Comparison of ENCODE assay signal across 13 cellular contexts in the genomic region with DNA sequence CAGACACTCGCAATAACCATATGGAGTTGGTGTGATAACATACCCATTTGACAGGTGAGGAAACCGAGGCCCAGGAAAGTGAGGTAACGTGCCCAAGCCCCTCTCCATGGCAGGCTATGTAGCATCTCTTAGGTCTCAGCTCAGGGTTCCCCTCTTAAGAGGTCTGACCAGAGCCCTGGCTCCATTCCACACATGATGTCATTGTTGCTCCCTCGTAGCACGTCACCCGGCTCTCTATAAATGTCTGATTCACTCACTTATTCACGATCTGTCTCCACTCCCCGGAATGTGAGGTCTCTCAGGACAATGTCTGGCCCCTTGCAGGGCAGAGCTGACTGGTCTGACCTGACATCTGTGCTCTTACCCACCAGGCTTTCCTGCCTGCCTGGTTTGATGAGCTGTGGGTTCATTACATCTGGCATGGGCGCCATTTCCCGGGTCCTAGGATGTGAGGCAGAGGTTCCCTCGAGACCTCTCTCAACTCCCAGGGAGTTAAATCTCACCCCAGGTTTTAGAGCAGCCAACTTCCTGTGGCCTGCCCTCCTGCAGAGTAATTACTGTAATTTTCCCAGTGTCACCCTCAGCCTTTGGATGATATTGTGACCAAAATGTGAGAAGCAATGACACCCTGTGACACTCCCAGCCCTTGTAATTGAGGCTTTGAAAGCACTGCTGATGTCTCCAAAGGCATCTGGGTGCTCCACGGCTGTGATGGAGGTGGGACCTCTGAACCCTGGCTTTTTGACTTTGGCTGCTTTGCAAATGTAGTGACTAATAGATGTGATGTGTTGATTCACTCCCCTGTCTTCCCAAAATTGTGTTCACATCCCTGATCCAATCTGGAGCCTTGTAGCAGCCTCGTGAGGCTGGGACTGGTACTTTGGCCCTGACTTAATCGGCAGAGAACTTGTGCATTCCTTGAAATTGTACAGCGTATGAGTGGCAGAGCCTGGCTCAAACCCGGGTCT. TPM values are rescaled to one million over a fixed set of nuclear protein-coding genes. Genes with fewer than 3 reads are reported as not detected.
DNase-seq lines count a peak whose midpoint lies in the region; FAIRE-seq and TF ChIP-seq lines count a peak whose summit lies in the region.
"Had no signal": no experiment of that assay in that cellular context is flagged by ENCODE, and none has a peak within 500 bp of the region (broad histone marks: within the 10 kb centered on the region; RNA-seq: fewer than 3 reads in every experiment).

No MANE protein-coding gene starts in this region.

- H3K4me1 ChIP-seq in ACC112 (ENCODE audit: control insufficient read depth, insufficient read depth, low read length, unreplicated experiment) (peaks cover 64% of the 10 kb centered on the region), astrocyte (ENCODE audit: insufficient read depth, low read length) (peaks cover 39% of the 10 kb centered on the region), testis (no peaks in the 10 kb centered on the region)

- H3K36me3 ChIP-seq in ACC112 (ENCODE audit: insufficient read depth, low read length), result no peaks in the 10 kb centered on the region
- H3K36me3 ChIP-seq in astrocyte (ENCODE audit: insufficient read depth, low read length), result no peaks in the 10 kb centered on the region
- no peaks in the 10 kb centered on the region for H3K36me3 ChIP-seq in kidney epithelial cell (ENCODE audit: control insufficient read depth, insufficient read depth, low read length)
- no peaks in the 10 kb centered on the region for H3K36me3 ChIP-seq in testis (ENCODE audit: low read depth, missing control alignments)

- no peaks in the 10 kb centered on the region for H3K9me3 Mint-ChIP-seq in astrocyte (ENCODE audit: unreplicated experiment)

- no peak overlapping the region for H3K4me3 Mint-ChIP-seq in astrocyte (ENCODE audit: unreplicated experiment)
- H3K4me3 Mint-ChIP-seq: activated T-cell treated with anti-CD3 and anti-CD28 coated beads, Interleukin-2, amount 50 U/mL, for 72 hours; CD4-positive, CD25-positive, alpha-beta regulatory T cell had no signal

- no peak for TF ChIP-seq POLR2A in testis (IDR thresholded peaks at IDR 0.05)

- intact Hi-C loops in testis (cut with DNase I; ENCODE audit: low total_unique reads), result no loop called here

- H3K27ac ChIP-seq in ACC112 (ENCODE audit: low read depth, low read length), result peak overlapping the region; percentile 94
- peak overlapping the region; percentile 88 for H3K27ac ChIP-seq in astrocyte (ENCODE audit: low read depth, low read length)
- no peak overlapping the region for H3K27ac ChIP-seq in testis
- H3K27ac ChIP-seq: VCaP had no signal

- no peak overlapping the region for H3K27ac Mint-ChIP-seq in astrocyte (ENCODE audit: unreplicated experiment)
- H3K27ac Mint-ChIP-seq: activated T-cell treated with anti-CD3 and anti-CD28 coated beads, Interleukin-2, amount 50 U/mL, for 72 hours; CD4-positive, CD25-positive, alpha-beta regulatory T cell had no signal

- TF ChIP-seq CTCF in HFF-Myc (IDR thresholded peaks at IDR 0.05; ENCODE audit: low read depth, low read length, missing control alignments) (no peak), astrocyte (IDR thresholded peaks at IDR 0.05; ENCODE audit: insufficient read depth, low read depth, low read length) (no peak), kidney epithelial cell (IDR thresholded peaks at IDR 0.05; ENCODE audit: insufficient read depth, low read length, poor library complexity, severe bottlenecking) (no peak), testis (IDR thresholded peaks at IDR 0.05) (no peak)

- no peaks in the 10 kb centered on the region for H3K79me2 ChIP-seq in ACC112 (ENCODE audit: control insufficient read depth, insufficient read depth, low read length, unreplicated experiment)
- H3K79me2 ChIP-seq in astrocyte (ENCODE audit: insufficient read depth, low read length), result no peaks in the 10 kb centered on the region

- H3K9me3 ChIP-seq in astrocyte (ENCODE audit: insufficient read depth, low read depth, low read length) (no peaks in the 10 kb centered on the region), testis (no peaks in the 10 kb centered on the region)

- DNase-seq in HFF-Myc (ENCODE audit: extremely low read depth, low read depth) (peak; percentile 85), astrocyte (ENCODE audit: low read depth) (peak; percentile 94), kidney epithelial cell (ENCODE audit: low read depth) (peak; percentile 61), hippocampal formation (lab: John Stamatoyannopoulos, UW) (no peak), NCI-H82 treated with DMSO at 0.1 percent for 48 hours (lab: John Stamatoyannopoulos, UW; ENCODE audit: unreplicated experiment) (no peak), testis (no peak)
- DNase-seq in activated CD4-positive, alpha-beta T cell treated with anti-CD3 and anti-CD28 coated beads, Interleukin-2, amount 50 U/mL, for 4 hours, result no peak
- DNase-seq: activated T-cell treated with anti-CD3 and anti-CD28 coated beads, Interleukin-2, amount 50 U/mL, for 72 hours; CD4-positive, CD25-positive, alpha-beta regulatory T cell; head of caudate nucleus had no signal

- H3K9ac ChIP-seq in astrocyte (ENCODE audit: low read length), result peak overlapping the region; percentile 74

- peak; percentile 96 for FAIRE-seq in astrocyte (lab: Jason Lieb, UNC)

- H2AFZ ChIP-seq in ACC112 (ENCODE audit: low read length, unreplicated experiment) (peak overlapping the region; percentile 57), astrocyte (ENCODE audit: low read depth, low read length) (peak overlapping the region; percentile 11)

- no peaks in the 10 kb centered on the region for H3K36me3 Mint-ChIP-seq in astrocyte (ENCODE audit: low read depth, unreplicated experiment)
- H3K36me3 Mint-ChIP-seq: CD4-positive, CD25-positive, alpha-beta regulatory T cell had no signal

- H3K27me3 Mint-ChIP-seq in astrocyte (ENCODE audit: low read depth, unreplicated experiment), result peaks cover 5% of the 10 kb centered on the region
- H3K27me3 Mint-ChIP-seq: CD4-positive, CD25-positive, alpha-beta regulatory T cell had no signal

- H3K27me3 ChIP-seq in ACC112 (ENCODE audit: insufficient read depth, low read length), result no peaks in the 10 kb centered on the region
- H3K27me3 ChIP-seq in astrocyte (ENCODE audit: insufficient read depth, low read length), result no peaks in the 10 kb centered on the region
- H3K27me3 ChIP-seq in kidney epithelial cell (ENCODE audit: control insufficient read depth, insufficient read depth, low read length), result no peaks in the 10 kb centered on the region
- H3K27me3 ChIP-seq in testis, result no peaks in the 10 kb centered on the region

- no peaks in the 10 kb centered on the region for H4K20me1 ChIP-seq in astrocyte (ENCODE audit: insufficient read depth, low read length)

- H3K4me3 ChIP-seq in ACC112 (ENCODE audit: low read depth, low read length), result peak overlapping the region; percentile 48; the same call in 1 of the 2 replicates
- no peak overlapping the region for H3K4me3 ChIP-seq in HFF-Myc (replicated peaks; ENCODE audit: low read depth, low read length)
- no peak overlapping the region for H3K4me3 ChIP-seq in astrocyte (ENCODE audit: insufficient read depth, low read depth, low read length)
- no peak overlapping the region for H3K4me3 ChIP-seq in kidney epithelial cell (ENCODE audit: low read depth, low read length)
- no peak overlapping the region for H3K4me3 ChIP-seq in testis
- H3K4me3 ChIP-seq: skin epidermis had no signal

- peak overlapping the region; percentile 59 for H3K4me2 ChIP-seq in astrocyte (ENCODE audit: low read length)

- WGBS in testis, 2 donors, result 82 to 84% methylated on average over 16 of the region's 16 CpGs

- peaks cover 13% of the 10 kb centered on the region for H3K4me1 Mint-ChIP-seq in astrocyte (ENCODE audit: low read depth, unreplicated experiment)
- H3K4me1 Mint-ChIP-seq: CD4-positive, CD25-positive, alpha-beta regulatory T cell had no signal

RNA-seq across cellular contexts. Expression of gene ACTL8, which starts 10.6 kb away (rescaled TPM):
- 1.3 and 2.0 TPM in 2 replicates for total RNA-seq in astrocyte
- total RNA-seq in kidney epithelial cell, result 0.17 TPM in 1 of 2 replicates, not detected in the other
- 10 to 100 TPM; 10.9 to 12.6 TPM for total RNA-seq in testis
- 12.8 TPM for polyA plus RNA-seq in testis (ENCODE audit: insufficient read depth, low read depth, low replicate concordance)
- total RNA-seq: activated T-cell treated with anti-CD3 and anti-CD28 coated beads, Interleukin-2, amount 50 U/mL, for 72 hours; CD4-positive, CD25-positive, alpha-beta regulatory T cell had no signal
- polyA plus RNA-seq: CD4-positive, CD25-positive, alpha-beta regulatory T cell had no signal

Comparison
In these comparisons a context has a peak if more than half of its experiments do, and no peak if none do; other contexts are left out.
1. H3K27ac ChIP-seq: peak in ACC112 (single experiment) and astrocyte (single experiment); none in testis (0 of 2).
2. DNase-seq: peak in HFF-Myc (single experiment), astrocyte (single experiment) and kidney epithelial cell (single experiment); none in hippocampal formation (0 of 2), NCI-H82 treated with DMSO at 0.1 percent for 48 hours (single experiment), testis (single experiment) and activated CD4-positive, alpha-beta T cell treated with anti-CD3 and anti-CD28 coated beads, Interleukin-2, amount 50 U/mL, for 4 hours (0 of 2).